In the genomic region with DNA sequence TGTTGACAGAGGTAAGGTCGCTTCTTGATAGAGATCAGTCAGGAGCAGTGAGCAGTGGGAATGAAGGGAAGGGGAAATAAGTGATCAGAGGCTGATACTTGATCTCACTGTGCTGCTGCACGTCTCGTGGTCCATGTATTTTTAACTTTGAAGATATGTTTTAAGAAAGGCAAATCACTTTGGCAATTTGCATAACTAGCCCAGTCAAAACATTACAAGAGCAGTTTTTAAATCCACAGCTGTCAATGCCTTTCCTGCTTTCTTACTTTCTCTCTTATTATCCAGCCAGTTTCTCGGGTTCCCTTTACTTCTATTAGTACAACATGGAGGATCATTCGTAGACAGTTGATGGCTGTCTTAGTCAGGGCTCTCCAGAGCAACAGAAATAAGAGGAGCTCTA, we compare ENCODE assay signal across 15 cellular contexts.
DNase-seq lines count a peak whose midpoint lies in the region; ATAC-seq and TF ChIP-seq lines count a peak whose summit lies in the region.
"Had no signal": no experiment of that assay in that cellular context is flagged by ENCODE, and none has a peak within 500 bp of the region (broad histone marks: within the 10 kb centered on the region; RNA-seq: fewer than 3 reads in every experiment).

No MANE protein-coding gene starts in this region.

- ATAC-seq in GM18873 (IDR thresholded peaks at IDR 0.05; ENCODE audit: low FRiP score, unreplicated experiment) = peak; percentile 69
- ATAC-seq in GM21619 (IDR thresholded peaks at IDR 0.05; ENCODE audit: unreplicated experiment) = peak; percentile 72
- ATAC-seq in HG03095 (IDR thresholded peaks at IDR 0.05; ENCODE audit: unreplicated experiment) = peak; percentile 72
- ATAC-seq: HCT116 had no signal

- peak overlapping the region; percentile 2 for H3K27ac Mint-ChIP-seq in glutamatergic neuron (ENCODE audit: unreplicated experiment)

- H3K36me3 Mint-ChIP-seq in glutamatergic neuron (ENCODE audit: unreplicated experiment) = no peaks in the 10 kb centered on the region

- peaks cover 28% of the 10 kb centered on the region for H3K4me1 Mint-ChIP-seq in glutamatergic neuron (ENCODE audit: low read depth, unreplicated experiment)

- H3K9me3 Mint-ChIP-seq in glutamatergic neuron (ENCODE audit: unreplicated experiment) = peaks cover 2% of the 10 kb centered on the region

- no peak for TF ChIP-seq POLR2A in erythroblast (IDR thresholded peaks at IDR 0.05; ENCODE audit: low read length)

- TF ChIP-seq CTCF in glutamatergic neuron (IDR thresholded peaks at IDR 0.05; ENCODE audit: partially characterized antibody, unreplicated experiment) = no peak

- DNase-seq in glutamatergic neuron (no peak), NCI-H1436 (lab: John Stamatoyannopoulos, UW) (no peak), NCI-H1092 (lab: John Stamatoyannopoulos, UW) (no peak), AG20443 (ENCODE audit: low spot score) (no peak), erythroblast (lab: John Stamatoyannopoulos, UW) (no peak)
- DNase-seq: activated CD4-positive, alpha-beta T cell treated with anti-CD3 and anti-CD28 coated beads, Interleukin-2, amount 50 U/mL, for 1 hour; activated naive CD4-positive, alpha-beta T cell treated with Interleukin-2 at 50 U/mL for 16 hours; GF-D8; Kasumi-1; kidney glomerular epithelial cell; NCI-H446 had no signal

- no peaks in the 10 kb centered on the region for H3K27me3 Mint-ChIP-seq in glutamatergic neuron (ENCODE audit: unreplicated experiment)

- H3K4me3 Mint-ChIP-seq in glutamatergic neuron (ENCODE audit: unreplicated experiment) = no peak overlapping the region
